ENCODE assay signal across 1 cellular context in the genomic region with DNA sequence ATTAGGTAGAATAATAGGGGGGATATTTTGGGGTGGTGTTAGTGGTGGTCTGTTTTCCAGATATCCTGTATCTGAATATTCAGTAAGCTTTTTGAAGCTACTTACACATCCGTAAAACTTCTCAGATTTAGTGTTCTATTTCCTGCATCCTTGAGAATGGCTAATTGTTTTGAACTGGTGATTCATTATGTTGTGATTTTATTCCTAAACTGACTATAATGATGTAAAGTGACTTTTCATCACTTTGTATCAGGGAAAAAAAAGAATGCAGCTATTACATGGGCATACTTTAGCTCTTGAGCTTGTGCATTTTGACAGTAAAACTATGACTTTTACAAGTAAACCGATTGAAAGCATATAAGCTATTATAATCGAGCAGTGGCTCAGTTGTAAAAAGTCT.
TF ChIP-seq lines count a peak whose summit lies in the region.

No MANE protein-coding gene starts in this region.

TF ChIP-seq in WTC11, 78 proteins besides CTCF, POLR2A, EP300 and RAD21:
- TF ChIP-seq, protein P1, sequence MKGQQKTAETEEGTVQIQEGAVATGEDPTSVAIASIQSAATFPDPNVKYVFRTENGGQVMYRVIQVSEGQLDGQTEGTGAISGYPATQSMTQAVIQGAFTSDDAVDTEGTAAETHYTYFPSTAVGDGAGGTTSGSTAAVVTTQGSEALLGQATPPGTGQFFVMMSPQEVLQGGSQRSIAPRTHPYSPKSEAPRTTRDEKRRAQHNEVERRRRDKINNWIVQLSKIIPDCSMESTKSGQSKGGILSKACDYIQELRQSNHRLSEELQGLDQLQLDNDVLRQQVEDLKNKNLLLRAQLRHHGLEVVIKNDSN (CRISPR knock-in tag; IDR thresholded peaks at IDR 0.05) = no peak
- TF ChIP-seq, protein P2, sequence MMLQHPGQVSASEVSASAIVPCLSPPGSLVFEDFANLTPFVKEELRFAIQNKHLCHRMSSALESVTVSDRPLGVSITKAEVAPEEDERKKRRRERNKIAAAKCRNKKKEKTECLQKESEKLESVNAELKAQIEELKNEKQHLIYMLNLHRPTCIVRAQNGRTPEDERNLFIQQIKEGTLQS (CRISPR knock-in tag; conservative IDR thresholded peaks at IDR 0.05) = no peak
- TF ChIP-seq SOX15 (CRISPR knock-in tag; IDR thresholded peaks at IDR 0.05) (no peak), ZNF423 (CRISPR knock-in tag; IDR thresholded peaks at IDR 0.05) (no peak), FOXJ3 (CRISPR knock-in tag; IDR thresholded peaks at IDR 0.05; ENCODE audit: borderline replicate concordance) (no peak), NR2C2 (CRISPR knock-in tag; IDR thresholded peaks at IDR 0.05) (no peak), ESRRA (CRISPR knock-in tag; IDR thresholded peaks at IDR 0.05; ENCODE audit: borderline replicate concordance) (no peak), ZNF263 (CRISPR knock-in tag; IDR thresholded peaks at IDR 0.05; ENCODE audit: low read depth) (no peak), GABPB1 (CRISPR knock-in tag; IDR thresholded peaks at IDR 0.05) (no peak)
- TF ChIP-seq, protein P3, sequence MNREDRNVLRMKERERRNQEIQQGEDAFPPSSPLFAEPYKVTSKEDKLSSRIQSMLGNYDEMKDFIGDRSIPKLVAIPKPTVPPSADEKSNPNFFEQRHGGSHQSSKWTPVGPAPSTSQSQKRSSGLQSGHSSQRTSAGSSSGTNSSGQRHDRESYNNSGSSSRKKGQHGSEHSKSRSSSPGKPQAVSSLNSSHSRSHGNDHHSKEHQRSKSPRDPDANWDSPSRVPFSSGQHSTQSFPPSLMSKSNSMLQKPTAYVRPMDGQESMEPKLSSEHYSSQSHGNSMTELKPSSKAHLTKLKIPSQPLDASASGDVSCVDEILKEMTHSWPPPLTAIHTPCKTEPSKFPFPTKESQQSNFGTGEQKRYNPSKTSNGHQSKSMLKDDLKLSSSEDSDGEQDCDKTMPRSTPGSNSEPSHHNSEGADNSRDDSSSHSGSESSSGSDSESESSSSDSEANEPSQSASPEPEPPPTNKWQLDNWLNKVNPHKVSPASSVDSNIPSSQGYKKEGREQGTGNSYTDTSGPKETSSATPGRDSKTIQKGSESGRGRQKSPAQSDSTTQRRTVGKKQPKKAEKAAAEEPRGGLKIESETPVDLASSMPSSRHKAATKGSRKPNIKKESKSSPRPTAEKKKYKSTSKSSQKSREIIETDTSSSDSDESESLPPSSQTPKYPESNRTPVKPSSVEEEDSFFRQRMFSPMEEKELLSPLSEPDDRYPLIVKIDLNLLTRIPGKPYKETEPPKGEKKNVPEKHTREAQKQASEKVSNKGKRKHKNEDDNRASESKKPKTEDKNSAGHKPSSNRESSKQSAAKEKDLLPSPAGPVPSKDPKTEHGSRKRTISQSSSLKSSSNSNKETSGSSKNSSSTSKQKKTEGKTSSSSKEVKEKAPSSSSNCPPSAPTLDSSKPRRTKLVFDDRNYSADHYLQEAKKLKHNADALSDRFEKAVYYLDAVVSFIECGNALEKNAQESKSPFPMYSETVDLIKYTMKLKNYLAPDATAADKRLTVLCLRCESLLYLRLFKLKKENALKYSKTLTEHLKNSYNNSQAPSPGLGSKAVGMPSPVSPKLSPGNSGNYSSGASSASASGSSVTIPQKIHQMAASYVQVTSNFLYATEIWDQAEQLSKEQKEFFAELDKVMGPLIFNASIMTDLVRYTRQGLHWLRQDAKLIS (CRISPR knock-in tag; IDR thresholded peaks at IDR 0.05; ENCODE audit: borderline replicate concordance) = no peak
- TF ChIP-seq, protein P4, sequence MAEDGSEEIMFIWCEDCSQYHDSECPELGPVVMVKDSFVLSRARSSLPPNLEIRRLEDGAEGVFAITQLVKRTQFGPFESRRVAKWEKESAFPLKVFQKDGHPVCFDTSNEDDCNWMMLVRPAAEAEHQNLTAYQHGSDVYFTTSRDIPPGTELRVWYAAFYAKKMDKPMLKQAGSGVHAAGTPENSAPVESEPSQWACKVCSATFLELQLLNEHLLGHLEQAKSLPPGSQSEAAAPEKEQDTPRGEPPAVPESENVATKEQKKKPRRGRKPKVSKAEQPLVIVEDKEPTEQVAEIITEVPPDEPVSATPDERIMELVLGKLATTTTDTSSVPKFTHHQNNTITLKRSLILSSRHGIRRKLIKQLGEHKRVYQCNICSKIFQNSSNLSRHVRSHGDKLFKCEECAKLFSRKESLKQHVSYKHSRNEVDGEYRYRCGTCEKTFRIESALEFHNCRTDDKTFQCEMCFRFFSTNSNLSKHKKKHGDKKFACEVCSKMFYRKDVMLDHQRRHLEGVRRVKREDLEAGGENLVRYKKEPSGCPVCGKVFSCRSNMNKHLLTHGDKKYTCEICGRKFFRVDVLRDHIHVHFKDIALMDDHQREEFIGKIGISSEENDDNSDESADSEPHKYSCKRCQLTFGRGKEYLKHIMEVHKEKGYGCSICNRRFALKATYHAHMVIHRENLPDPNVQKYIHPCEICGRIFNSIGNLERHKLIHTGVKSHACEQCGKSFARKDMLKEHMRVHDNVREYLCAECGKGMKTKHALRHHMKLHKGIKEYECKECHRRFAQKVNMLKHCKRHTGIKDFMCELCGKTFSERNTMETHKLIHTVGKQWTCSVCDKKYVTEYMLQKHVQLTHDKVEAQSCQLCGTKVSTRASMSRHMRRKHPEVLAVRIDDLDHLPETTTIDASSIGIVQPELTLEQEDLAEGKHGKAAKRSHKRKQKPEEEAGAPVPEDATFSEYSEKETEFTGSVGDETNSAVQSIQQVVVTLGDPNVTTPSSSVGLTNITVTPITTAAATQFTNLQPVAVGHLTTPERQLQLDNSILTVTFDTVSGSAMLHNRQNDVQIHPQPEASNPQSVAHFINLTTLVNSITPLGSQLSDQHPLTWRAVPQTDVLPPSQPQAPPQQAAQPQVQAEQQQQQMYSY (CRISPR knock-in tag; IDR thresholded peaks at IDR 0.05) = no peak
- TF ChIP-seq, protein P5, sequence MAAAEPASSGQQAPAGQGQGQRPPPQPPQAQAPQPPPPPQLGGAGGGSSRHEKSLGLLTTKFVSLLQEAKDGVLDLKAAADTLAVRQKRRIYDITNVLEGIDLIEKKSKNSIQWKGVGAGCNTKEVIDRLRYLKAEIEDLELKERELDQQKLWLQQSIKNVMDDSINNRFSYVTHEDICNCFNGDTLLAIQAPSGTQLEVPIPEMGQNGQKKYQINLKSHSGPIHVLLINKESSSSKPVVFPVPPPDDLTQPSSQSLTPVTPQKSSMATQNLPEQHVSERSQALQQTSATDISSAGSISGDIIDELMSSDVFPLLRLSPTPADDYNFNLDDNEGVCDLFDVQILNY (CRISPR knock-in tag; IDR thresholded peaks at IDR 0.05) = no peak
- TF ChIP-seq, protein P6, sequence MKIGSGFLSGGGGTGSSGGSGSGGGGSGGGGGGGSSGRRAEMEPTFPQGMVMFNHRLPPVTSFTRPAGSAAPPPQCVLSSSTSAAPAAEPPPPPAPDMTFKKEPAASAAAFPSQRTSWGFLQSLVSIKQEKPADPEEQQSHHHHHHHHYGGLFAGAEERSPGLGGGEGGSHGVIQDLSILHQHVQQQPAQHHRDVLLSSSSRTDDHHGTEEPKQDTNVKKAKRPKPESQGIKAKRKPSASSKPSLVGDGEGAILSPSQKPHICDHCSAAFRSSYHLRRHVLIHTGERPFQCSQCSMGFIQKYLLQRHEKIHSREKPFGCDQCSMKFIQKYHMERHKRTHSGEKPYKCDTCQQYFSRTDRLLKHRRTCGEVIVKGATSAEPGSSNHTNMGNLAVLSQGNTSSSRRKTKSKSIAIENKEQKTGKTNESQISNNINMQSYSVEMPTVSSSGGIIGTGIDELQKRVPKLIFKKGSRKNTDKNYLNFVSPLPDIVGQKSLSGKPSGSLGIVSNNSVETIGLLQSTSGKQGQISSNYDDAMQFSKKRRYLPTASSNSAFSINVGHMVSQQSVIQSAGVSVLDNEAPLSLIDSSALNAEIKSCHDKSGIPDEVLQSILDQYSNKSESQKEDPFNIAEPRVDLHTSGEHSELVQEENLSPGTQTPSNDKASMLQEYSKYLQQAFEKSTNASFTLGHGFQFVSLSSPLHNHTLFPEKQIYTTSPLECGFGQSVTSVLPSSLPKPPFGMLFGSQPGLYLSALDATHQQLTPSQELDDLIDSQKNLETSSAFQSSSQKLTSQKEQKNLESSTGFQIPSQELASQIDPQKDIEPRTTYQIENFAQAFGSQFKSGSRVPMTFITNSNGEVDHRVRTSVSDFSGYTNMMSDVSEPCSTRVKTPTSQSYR (CRISPR knock-in tag; IDR thresholded peaks at IDR 0.05) = no peak
- TF ChIP-seq, protein P7, sequence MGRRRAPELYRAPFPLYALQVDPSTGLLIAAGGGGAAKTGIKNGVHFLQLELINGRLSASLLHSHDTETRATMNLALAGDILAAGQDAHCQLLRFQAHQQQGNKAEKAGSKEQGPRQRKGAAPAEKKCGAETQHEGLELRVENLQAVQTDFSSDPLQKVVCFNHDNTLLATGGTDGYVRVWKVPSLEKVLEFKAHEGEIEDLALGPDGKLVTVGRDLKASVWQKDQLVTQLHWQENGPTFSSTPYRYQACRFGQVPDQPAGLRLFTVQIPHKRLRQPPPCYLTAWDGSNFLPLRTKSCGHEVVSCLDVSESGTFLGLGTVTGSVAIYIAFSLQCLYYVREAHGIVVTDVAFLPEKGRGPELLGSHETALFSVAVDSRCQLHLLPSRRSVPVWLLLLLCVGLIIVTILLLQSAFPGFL (CRISPR knock-in tag; IDR thresholded peaks at IDR 0.05; ENCODE audit: borderline replicate concordance) = no peak
- TF ChIP-seq, protein P8, sequence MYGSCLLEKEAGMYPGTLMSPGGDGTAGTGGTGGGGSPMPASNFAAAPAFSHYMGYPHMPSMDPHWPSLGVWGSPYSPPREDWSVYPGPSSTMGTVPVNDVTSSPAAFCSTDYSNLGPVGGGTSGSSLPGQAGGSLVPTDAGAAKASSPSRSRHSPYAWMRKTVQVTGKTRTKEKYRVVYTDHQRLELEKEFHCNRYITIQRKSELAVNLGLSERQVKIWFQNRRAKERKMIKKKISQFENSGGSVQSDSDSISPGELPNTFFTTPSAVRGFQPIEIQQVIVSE (CRISPR knock-in tag; IDR thresholded peaks at IDR 0.05; ENCODE audit: borderline replicate concordance) = no peak
